7 cellular contexts compared by ENCODE assay signal in genomic region chr16:25051446-25052160, GRCh38. TPM values are rescaled to one million over a fixed set of nuclear protein-coding genes. Genes with fewer than 3 reads are reported as not detected.
DNase-seq lines count a peak whose midpoint lies in the region; ATAC-seq and TF ChIP-seq lines count a peak whose summit lies in the region.

No MANE protein-coding gene starts in this region.

- peak overlapping the region; percentile 34 for H3K4me3 Mint-ChIP-seq in activated T-helper 2 cell treated with anti-CD3 and anti-CD28 coated beads, Interferon-gamma antibody, Interleukin-2, Interleukin-4, amounts not matched to agents 10 μg/mL and 5 μg/mL and 100 μg/mL, durations not matched to agents 14 hours and 24 hours and 36 hours (ENCODE audit: low read depth)
- H3K4me3 Mint-ChIP-seq in stimulated activated memory B cell treated with anti-CD40 and anti-IgM and Interleukin-4, amounts not matched to agents 10 μg/mL and 1 μg/mL and 100 μg/mL, for 72 hours: peak overlapping the region; percentile 39

- no peaks in the 10 kb centered on the region for H3K9me3 ChIP-seq in heart right ventricle

- no peaks in the 10 kb centered on the region for H3K36me3 ChIP-seq in heart right ventricle

- peak overlapping the region; percentile 82 for H3K27ac Mint-ChIP-seq in activated T-helper 2 cell treated with anti-CD3 and anti-CD28 coated beads, Interferon-gamma antibody, Interleukin-2, Interleukin-4, amounts not matched to agents 10 μg/mL and 5 μg/mL and 100 μg/mL, durations not matched to agents 14 hours and 24 hours and 36 hours
- peak overlapping the region; percentile 76 for H3K27ac Mint-ChIP-seq in stimulated activated memory B cell treated with anti-CD40 and anti-IgM and Interleukin-4, amounts not matched to agents 10 μg/mL and 1 μg/mL and 100 μg/mL, for 72 hours

- peaks cover 0 to 54% (median 29%) of the 10 kb centered on the region in 9 donors for H3K4me1 ChIP-seq in heart right ventricle

- peaks cover 50% of the 10 kb centered on the region for H3K4me1 Mint-ChIP-seq in activated T-helper 2 cell treated with anti-CD3 and anti-CD28 coated beads, Interferon-gamma antibody, Interleukin-2, Interleukin-4, amounts not matched to agents 10 μg/mL and 5 μg/mL and 100 μg/mL, durations not matched to agents 14 hours and 24 hours and 36 hours (ENCODE audit: low read depth)
- H3K4me1 Mint-ChIP-seq in stimulated activated memory B cell treated with anti-CD40 and anti-IgM and Interleukin-4, amounts not matched to agents 10 μg/mL and 1 μg/mL and 100 μg/mL, for 72 hours: peaks cover 47% of the 10 kb centered on the region

- H3K27me3 ChIP-seq in heart right ventricle: no peaks in the 10 kb centered on the region

- peak overlapping the region; percentile 36 to 97 (median 78) for H3K27ac ChIP-seq in heart right ventricle

- H3K9me3 Mint-ChIP-seq in activated T-helper 2 cell treated with anti-CD3 and anti-CD28 coated beads, Interferon-gamma antibody, Interleukin-2, Interleukin-4, amounts not matched to agents 10 μg/mL and 5 μg/mL and 100 μg/mL, durations not matched to agents 14 hours and 24 hours and 36 hours: no peaks in the 10 kb centered on the region
- no peaks in the 10 kb centered on the region for H3K9me3 Mint-ChIP-seq in stimulated activated memory B cell treated with anti-CD40 and anti-IgM and Interleukin-4, amounts not matched to agents 10 μg/mL and 1 μg/mL and 100 μg/mL, for 72 hours

- intact Hi-C loops in activated T-helper 2 cell treated with anti-CD3 and anti-CD28 coated beads, Interferon-gamma antibody, Interleukin-2, Interleukin-4, amounts not matched to agents 10 μg/mL and 5 μg/mL and 100 μg/mL, durations not matched to agents 14 hours and 24 hours and 36 hours (cut with micrococcal nuclease): no loop called here
- intact Hi-C loops in heart right ventricle (cut with DNase I) (loop anchor here in 6 of 10 donors (5.0 to 10.0 kb wide), 5 partner anchors 39 to 176 kb away; no protein-coding TSS in a partner anchor), left colon (cut with DNase I, micrococcal nuclease) (loop anchor here in 1 of 2 donors (10.0 kb wide), 1 partner anchor 173 kb away; no protein-coding TSS in a partner anchor)

- H3K4me3 ChIP-seq in heart right ventricle: peak overlapping the region in 5 of 10 donors; percentile 5 to 24 (median 20)

- ATAC-seq in heart right ventricle: peak in 6 of 8 donors; percentile 35 to 71 (median 60)
- ATAC-seq in stimulated activated memory B cell treated with anti-CD40 and anti-IgM and Interleukin-4, amounts not matched to agents 10 μg/mL and 1 μg/mL and 100 μg/mL, for 72 hours: peak; percentile 32
- no peak for ATAC-seq in HG03439 (IDR thresholded peaks at IDR 0.05; ENCODE audit: unreplicated experiment)
- ATAC-seq in left colon: no peak

- no peaks in the 10 kb centered on the region for H3K27me3 Mint-ChIP-seq in activated T-helper 2 cell treated with anti-CD3 and anti-CD28 coated beads, Interferon-gamma antibody, Interleukin-2, Interleukin-4, amounts not matched to agents 10 μg/mL and 5 μg/mL and 100 μg/mL, durations not matched to agents 14 hours and 24 hours and 36 hours (ENCODE audit: low read depth)
- no peaks in the 10 kb centered on the region for H3K27me3 Mint-ChIP-seq in stimulated activated memory B cell treated with anti-CD40 and anti-IgM and Interleukin-4, amounts not matched to agents 10 μg/mL and 1 μg/mL and 100 μg/mL, for 72 hours

- no peak for TF ChIP-seq CTCF in heart right ventricle (IDR thresholded peaks at IDR 0.05)

- DNase-seq in HS-5 (ENCODE audit: low read depth): peak; percentile 36
- no peak for DNase-seq in activated T-helper 2 cell treated with anti-CD3 and anti-CD28 coated beads, Interferon-gamma antibody, Interleukin-2, Interleukin-4, amounts not matched to agents 10 μg/mL and 5 μg/mL and 100 μg/mL, durations not matched to agents 14 hours and 24 hours and 36 hours (ENCODE audit: low spot score)
- DNase-seq in heart right ventricle: no peak
- DNase-seq in ureter (ENCODE audit: low spot score): no peak
- DNase-seq in left colon: no peak

- WGBS in heart right ventricle, 2 donors: 15 to 20% methylated on average over 7 of the region's 7 CpGs

- no peaks in the 10 kb centered on the region for H3K36me3 Mint-ChIP-seq in activated T-helper 2 cell treated with anti-CD3 and anti-CD28 coated beads, Interferon-gamma antibody, Interleukin-2, Interleukin-4, amounts not matched to agents 10 μg/mL and 5 μg/mL and 100 μg/mL, durations not matched to agents 14 hours and 24 hours and 36 hours (ENCODE audit: low read depth)
- H3K36me3 Mint-ChIP-seq in stimulated activated memory B cell treated with anti-CD40 and anti-IgM and Interleukin-4, amounts not matched to agents 10 μg/mL and 1 μg/mL and 100 μg/mL, for 72 hours: no peaks in the 10 kb centered on the region

RNA-seq across cellular contexts. Expression of gene ARHGAP17, which starts 36.4 kb away (rescaled TPM):
- 75.4 and 84.4 TPM in 2 replicates for total RNA-seq in activated T-helper 2 cell treated with anti-CD3 and anti-CD28 coated beads, Interferon-gamma antibody, Interleukin-2, Interleukin-4, amounts not matched to agents 10 μg/mL and 5 μg/mL and 100 μg/mL, durations not matched to agents 14 hours and 24 hours and 36 hours
- 10 to 100 TPM; 45.7 to 95.9 (median 76.2) TPM for total RNA-seq in heart right ventricle
- polyA plus RNA-seq in heart right ventricle: 10 to 100 TPM; 30.4 to 54.7 TPM
- 64.7 TPM for total RNA-seq in ureter
- total RNA-seq in left colon: 100 to 1,000 TPM; 107 to 129 TPM

RNA-seq across cellular contexts. Expression of gene LCMT1, which starts 59.9 kb away (rescaled TPM):
- 34.1 and 38.6 TPM in 2 replicates for total RNA-seq in activated T-helper 2 cell treated with anti-CD3 and anti-CD28 coated beads, Interferon-gamma antibody, Interleukin-2, Interleukin-4, amounts not matched to agents 10 μg/mL and 5 μg/mL and 100 μg/mL, durations not matched to agents 14 hours and 24 hours and 36 hours
- 10 to 100 TPM; 38.4 to 49.1 (median 44.2) TPM for total RNA-seq in heart right ventricle
- polyA plus RNA-seq in heart right ventricle: 10 to 100 TPM; 36.2 to 46.6 TPM
- 40.1 TPM for total RNA-seq in ureter
- total RNA-seq in left colon: 10 to 100 TPM; 43.8 to 55.8 TPM

Comparison
In these comparisons a context has a peak if more than half of its experiments do, and no peak if none do; other contexts are left out.
1. ATAC-seq: peak in heart right ventricle (6 of 8) and stimulated activated memory B cell treated with anti-CD40 and anti-IgM and Interleukin-4, amounts not matched to agents 10 μg/mL and 1 μg/mL and 100 μg/mL, for 72 hours (single experiment); none in HG03439 (single experiment) and left colon (single experiment).